Comparison of ENCODE assay signal across 33 cellular contexts in the genomic region with DNA sequence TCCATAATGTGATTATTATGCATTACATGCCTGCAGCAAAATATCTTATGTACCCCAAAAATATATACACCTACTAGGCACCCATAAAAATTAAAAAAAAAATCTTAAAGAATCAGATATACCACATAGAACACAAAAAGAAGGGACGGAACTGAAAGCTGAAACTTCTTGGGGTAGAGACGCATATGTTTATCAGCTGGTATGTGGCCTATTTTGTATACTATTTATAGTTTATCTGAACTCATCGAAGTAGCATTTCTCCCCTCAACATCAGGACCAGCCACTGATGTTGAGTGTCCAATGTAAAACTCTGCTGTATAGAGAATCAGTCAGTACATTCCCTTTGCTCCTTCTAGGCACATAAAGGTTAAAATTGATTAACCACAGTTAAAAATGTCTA.
"Had no signal": no experiment of that assay in that cellular context is flagged by ENCODE, and none has a peak within 500 bp of the region (broad histone marks: within the 10 kb centered on the region; RNA-seq: fewer than 3 reads in every experiment).

No MANE protein-coding gene starts in this region.

- H3K36me3 ChIP-seq: MG63 had no signal

- DNase-seq: Karpas-422, Kasumi-1, MG63, MM.1S, MV-4-11, NCI-H1048, NCI-H1092, NCI-H1092 treated with DMSO at 0.1 percent for 48 hours, NCI-H1105, NCI-H1105 treated with DMSO at 0.1 percent for 48 hours, NCI-H1417, NCI-H1417 treated with DMSO at 0.1 percent for 48 hours, NCI-H1436, NCI-H1436 treated with DMSO at 0.1 percent for 48 hours, NCI-H146, NCI-H1694, NCI-H1694 treated with DMSO at 0.1 percent for 48 hours, NCI-H187, NCI-H187 treated with DMSO at 0.1 percent for 48 hours, NCI-H1930, NCI-H2029, NCI-H2029 treated with DMSO at 0.1 percent for 48 hours, NCI-H2081, NCI-H2081 treated with DMSO at 0.1 percent for 48 hours, NCI-H2107, NCI-H2171, NCI-H2227 treated with DMSO at 0.1 percent for 48 hours, NCI-H226, NCI-H345, NCI-H446, NCI-H446 treated with DMSO at 0.1 percent for 48 hours, NCI-H510A, NCI-H510A treated with DMSO at 0.1 percent for 48 hours had no signal

- H3K27me3 ChIP-seq: MG63 had no signal

- H3K4me3 ChIP-seq: MG63 had no signal

- H3K9me3 ChIP-seq: MG63 had no signal
